In genomic region chr13:45658586-45659235, GRCh38 we compare ENCODE assay signal across 12 cellular contexts.
A peak's percentile ranks its signal among the peaks of the same experiment; 100 is the strongest.
DNase-seq lines count a peak whose midpoint lies in the region; ATAC-seq and TF ChIP-seq lines count a peak whose summit lies in the region.
"Had no signal": no experiment of that assay in that cellular context is flagged by ENCODE, and none has a peak within 500 bp of the region (broad histone marks: within the 10 kb centered on the region; RNA-seq: fewer than 3 reads in every experiment).

No MANE protein-coding gene starts in this region.

- no peak overlapping the region for H3K4me3 ChIP-seq in skeletal muscle cell (ENCODE audit: low read depth, low read length)
- H3K4me3 ChIP-seq: skin epidermis had no signal

- CTCF ChIA-PET in RWPE1 (lab: Yijun Ruan, JAX): no interaction called here

- ATAC-seq in HG02571 (IDR thresholded peaks at IDR 0.05; ENCODE audit: unreplicated experiment) (no peak), GM19467 (IDR thresholded peaks at IDR 0.05; ENCODE audit: unreplicated experiment) (no peak)

- no peak for TF ChIP-seq CTCF in RWPE1 (conservative IDR thresholded peaks at IDR 0.05; ENCODE audit: low read depth)

- peak; percentile 86 for DNase-seq in GM03348 (ENCODE audit: low spot score)
- peak; percentile 76 for DNase-seq in RWPE1 (ENCODE audit: low spot score)
- DNase-seq in fibroblast of gingiva (ENCODE audit: low read depth): peak; percentile 46
- peak; percentile 30 for DNase-seq in skeletal muscle cell (ENCODE audit: low read depth)
- no peak for DNase-seq in islet precursor cell
- no peak for DNase-seq in activated effector memory CD4-positive, alpha-beta T cell treated with Interleukin-2 at 50 U/mL for 16 hours
- DNase-seq: activated naive CD4-positive, alpha-beta T cell treated with anti-CD3 and anti-CD28 coated beads for 36 hours; erythroblast; SK-N-SH had no signal

- POLR2A ChIA-PET in RWPE1 (lab: Yijun Ruan, JAX; ENCODE audit: low non-redundant PET): no interaction called here

- H3K27ac ChIP-seq in RWPE1: no peak overlapping the region
- H3K27ac ChIP-seq: skin epidermis had no signal

Comparison
In these comparisons a context has a peak if more than half of its experiments do, and no peak if none do; other contexts are left out.
1. DNase-seq: peak in GM03348 (single experiment), RWPE1 (single experiment), fibroblast of gingiva (single experiment) and skeletal muscle cell (single experiment); none in islet precursor cell (single experiment) and activated effector memory CD4-positive, alpha-beta T cell treated with Interleukin-2 at 50 U/mL for 16 hours (single experiment).